Comparison of ENCODE assay signal across 13 cellular contexts in genomic region chrX:120450163-120450562, GRCh38. TPM values are rescaled to one million over a fixed set of nuclear protein-coding genes. Genes with fewer than 3 reads are reported as not detected.
A peak's percentile ranks its signal among the peaks of the same experiment; 100 is the strongest.
DNase-seq lines count a peak whose midpoint lies in the region; ATAC-seq and TF ChIP-seq lines count a peak whose summit lies in the region.
"Had no signal": no experiment of that assay in that cellular context is flagged by ENCODE, and none has a peak within 500 bp of the region (broad histone marks: within the 10 kb centered on the region; RNA-seq: fewer than 3 reads in every experiment).

No MANE protein-coding gene starts in this region.

- no peak overlapping the region for H3K4me3 ChIP-seq in CD4-positive, CD25-positive, alpha-beta regulatory T cell (ENCODE audit: low read depth, low read length)
- H3K4me3 ChIP-seq in H7 (ENCODE audit: insufficient read depth, low read depth, low read length) (no peak overlapping the region), Panc1 (ENCODE audit: low read depth in 2 of 2, low read length in 2 of 2) (no peak overlapping the region), lower leg skin (ENCODE audit: low read depth, poor library complexity, severe bottlenecking) (no peak overlapping the region)
- H3K4me3 ChIP-seq: left lung had no signal

- DNase-seq in CD4-positive, CD25-positive, alpha-beta regulatory T cell: peak in 2 of 3 donors; percentile 15 to 20
- peak; percentile 14 for DNase-seq in H7
- DNase-seq in Panc1 (ENCODE audit: low read depth, low spot score): no peak
- peak; percentile 16 for DNase-seq in iPS-NIHi7 (ENCODE audit: extremely low spot score)
- no peak for DNase-seq in lower leg skin (ENCODE audit: low spot score in 2 of 2)
- no peak for DNase-seq in NCI-H1048 (lab: John Stamatoyannopoulos, UW)
- DNase-seq: activated gamma-delta T cell; effector CD8-positive, alpha-beta T cell; left lung; NCI-H226; small intestine had no signal

- no peak for ATAC-seq in CD4-positive, CD25-positive, alpha-beta regulatory T cell (ENCODE audit: low read depth in 2 of 2)
- no peak for ATAC-seq in Panc1
- no peak for ATAC-seq in HG02884 (IDR thresholded peaks at IDR 0.05; ENCODE audit: unreplicated experiment)
- ATAC-seq in HG03442 (IDR thresholded peaks at IDR 0.05; ENCODE audit: unreplicated experiment): no peak
- ATAC-seq: left lung had no signal

- H3K4me1 Mint-ChIP-seq in CD4-positive, CD25-positive, alpha-beta regulatory T cell: peaks cover 0 to 18% (median 9%) of the 10 kb centered on the region in 4 donors

- CTCF ChIA-PET in Panc1 (lab: Charles Lee): no interaction called here

- no peak overlapping the region for H3K27ac ChIP-seq in CD4-positive, CD25-positive, alpha-beta regulatory T cell (ENCODE audit: insufficient read depth, low read length, poor library complexity, severe bottlenecking)
- H3K27ac ChIP-seq in Panc1 (ENCODE audit: low read length): no peak overlapping the region
- H3K27ac ChIP-seq: left lung had no signal

- in situ Hi-C loops in Panc1 (cut with HindIII; ENCODE audit: low pct_unique_long_range_greater_than_20kb, low sequenced_read_pairs): no loop called here

- H3K9me3 ChIP-seq in CD4-positive, CD25-positive, alpha-beta regulatory T cell (ENCODE audit: control insufficient read depth in 2 of 2, low read length in 2 of 2): no peaks in the 10 kb centered on the region
- no peaks in the 10 kb centered on the region for H3K9me3 ChIP-seq in Panc1 (ENCODE audit: control insufficient read depth, insufficient read depth, low read depth, low read length)
- H3K9me3 ChIP-seq: left lung had no signal

- H3K4me3 Mint-ChIP-seq in CD4-positive, CD25-positive, alpha-beta regulatory T cell: no peak overlapping the region

- no peaks in the 10 kb centered on the region for H3K27me3 Mint-ChIP-seq in CD4-positive, CD25-positive, alpha-beta regulatory T cell

- intact Hi-C loops in Panc1 (cut with micrococcal nuclease; ENCODE audit: unreplicated experiment): loop anchor here (5.0 to 10.0 kb wide), 2 partner anchors 68 to 135 kb away; partner anchors contain the start of gene TMEM255A
- intact Hi-C loops in lower leg skin (cut with DNase I; ENCODE audit: low total_unique reads): no loop called here

- BruUV-seq in Panc1 (replicated peaks; lab: Mats Ljungman, UMichigan): no TSS peak

- H3K36me3 ChIP-seq in CD4-positive, CD25-positive, alpha-beta regulatory T cell (ENCODE audit: control insufficient read depth, insufficient read depth, low read length): peaks cover 30% of the 10 kb centered on the region
- H3K36me3 ChIP-seq in H7 (replicated peaks; ENCODE audit: control insufficient read depth, insufficient read depth, low read length): no peaks in the 10 kb centered on the region; the same call in 1 of the 2 replicates
- H3K36me3 ChIP-seq in Panc1 (ENCODE audit: control insufficient read depth, insufficient read depth, low read length): peaks cover 16% of the 10 kb centered on the region; the same call in 1 of the 2 replicates

- POLR2A ChIA-PET in Panc1 (lab: Charles Lee): no interaction called here

- no peaks in the 10 kb centered on the region for H3K4me1 ChIP-seq in CD4-positive, CD25-positive, alpha-beta regulatory T cell (ENCODE audit: control insufficient read depth, insufficient read depth, low read length, poor library complexity, severe bottlenecking)
- H3K4me1 ChIP-seq in Panc1 (ENCODE audit: control insufficient read depth, insufficient read depth, low read length): no peaks in the 10 kb centered on the region
- H3K4me1 ChIP-seq: left lung had no signal

- peak; percentile 49; the same call in 1 of the 2 replicates for TF ChIP-seq CTCF in Panc1 (IDR thresholded peaks at IDR 0.05)
- no peak for TF ChIP-seq CTCF in lower leg skin (IDR thresholded peaks at IDR 0.05)

- peaks cover 0 to 3% (median 0%) of the 10 kb centered on the region in 7 donors for H3K9me3 Mint-ChIP-seq in CD4-positive, CD25-positive, alpha-beta regulatory T cell

- no peaks in the 10 kb centered on the region for H3K27me3 ChIP-seq in CD4-positive, CD25-positive, alpha-beta regulatory T cell (ENCODE audit: control insufficient read depth, insufficient read depth, low read length)
- no peaks in the 10 kb centered on the region for H3K27me3 ChIP-seq in H7 (ENCODE audit: control insufficient read depth, insufficient read depth, low read length)
- no peaks in the 10 kb centered on the region for H3K27me3 ChIP-seq in Panc1 (ENCODE audit: control insufficient read depth, insufficient read depth, low read length)

- WGBS in lower leg skin, 2 donors: 65 to 70% methylated on average over 3 of the region's 3 CpGs

- no peak for TF ChIP-seq POLR2A in lower leg skin (IDR thresholded peaks at IDR 0.05)

- no peak overlapping the region for H3K27ac Mint-ChIP-seq in CD4-positive, CD25-positive, alpha-beta regulatory T cell

- peaks cover 7% of the 10 kb centered on the region for H3K36me3 Mint-ChIP-seq in CD4-positive, CD25-positive, alpha-beta regulatory T cell

RNA-seq across cellular contexts. Expression of gene LAMP2, which starts 18.9 kb away (rescaled TPM):
- total RNA-seq in CD4-positive, CD25-positive, alpha-beta regulatory T cell: 27.1 TPM
- 100 to 1,000 TPM in 3 of 4 donors, 10 to 100 TPM in 1; 92.2 to 128 (median 117) TPM for polyA plus RNA-seq in CD4-positive, CD25-positive, alpha-beta regulatory T cell
- total RNA-seq in H7 (2014; rRNA removed; shearing (Covaris generic)): 31.3 and 31.7 TPM in 2 replicates
- total RNA-seq in Panc1 (2021; ENCODE audit: unreplicated experiment): 243 TPM
- polyA plus RNA-seq in Panc1 (2012; ENCODE audit: insufficient read length): 131 TPM
- total RNA-seq in lower leg skin: 100 to 1,000 TPM in 3 of 4 donors, 10 to 100 TPM in 1; 90.1 to 154 (median 120) TPM

Comparison
In these comparisons a context has a peak if more than half of its experiments do, and no peak if none do; other contexts are left out.
1. DNase-seq: peak in CD4-positive, CD25-positive, alpha-beta regulatory T cell (2 of 3), H7 (single experiment) and iPS-NIHi7 (single experiment); none in Panc1 (single experiment), lower leg skin (0 of 2) and NCI-H1048 (single experiment).